ENCODE assay signal across 1 cellular context in genomic region chr9:136939996-136940525, GRCh38.
TF ChIP-seq lines count a peak whose summit lies in the region.

No MANE protein-coding gene starts in this region.

TF ChIP-seq in liver, 16 proteins besides CTCF, POLR2A, EP300 and RAD21 (continued from another document):
- TF ChIP-seq GABPA (IDR thresholded peaks at IDR 0.05 in 1 of 2, conservative IDR thresholded peaks at IDR 0.05 in 1 of 2) (peak in 1 of 2 donors; percentile 51), ZBTB33 (IDR thresholded peaks at IDR 0.05) (no peak), REST (IDR thresholded peaks at IDR 0.05) (peak; percentile 81), ATF3 (IDR thresholded peaks at IDR 0.05) (no peak), TAF1 (conservative IDR thresholded peaks at IDR 0.05) (peak; percentile 16), FOXA2 (IDR thresholded peaks at IDR 0.05) (peak; percentile 80), RXRA (IDR thresholded peaks at IDR 0.05) (peak; percentile 98 to 99), MAX (IDR thresholded peaks at IDR 0.05) (peak; percentile 85), JUND (IDR thresholded peaks at IDR 0.05) (peak; percentile 70 to 74), EGR1 (IDR thresholded peaks at IDR 0.05; ENCODE audit: low read depth in 2 of 2) (peak in 1 of 2 donors; percentile 88), HNF4G (IDR thresholded peaks at IDR 0.05) (peak; percentile 85)
